27 cellular contexts compared by ENCODE assay signal in genomic region chr4:98921292-98921691, GRCh38. TPM values are rescaled to one million over a fixed set of nuclear protein-coding genes. Genes with fewer than 3 reads are reported as not detected.
DNase-seq lines count a peak whose midpoint lies in the region; ATAC-seq, FAIRE-seq and TF ChIP-seq lines count a peak whose summit lies in the region.
"Had no signal": no experiment of that assay in that cellular context is flagged by ENCODE, and none has a peak within 500 bp of the region (broad histone marks: within the 10 kb centered on the region; RNA-seq: fewer than 3 reads in every experiment).

No MANE protein-coding gene starts in this region.

- H3K9me2 ChIP-seq in OCI-LY7 (ENCODE audit: insufficient read depth, low read length): no peaks in the 10 kb centered on the region

- peak overlapping the region; percentile 25 for H3K4me3 Mint-ChIP-seq in CD4-positive, alpha-beta T cell
- H3K4me3 Mint-ChIP-seq in activated naive CD8-positive, alpha-beta T cell treated with anti-CD3 and anti-CD28 coated beads for 36 hours: no peak overlapping the region

- ATAC-seq in CD4-positive, alpha-beta T cell (ENCODE audit: poor library complexity): no peak
- no peak for ATAC-seq in left cardiac atrium

- no peak overlapping the region for H3K27ac Mint-ChIP-seq in CD4-positive, alpha-beta T cell
- H3K27ac Mint-ChIP-seq in activated naive CD8-positive, alpha-beta T cell treated with anti-CD3 and anti-CD28 coated beads for 36 hours: no peak overlapping the region

- H2AFZ ChIP-seq in OCI-LY7 (ENCODE audit: low read length): no peak overlapping the region

- peak overlapping the region; percentile 31 for H3K4me2 ChIP-seq in OCI-LY7 (ENCODE audit: low read length)

- BruUV-seq in OCI-LY7 (replicated peaks; lab: Mats Ljungman, UMichigan): no TSS peak

- no peaks in the 10 kb centered on the region for H3K9me3 Mint-ChIP-seq in CD4-positive, alpha-beta T cell
- no peaks in the 10 kb centered on the region for H3K9me3 Mint-ChIP-seq in activated naive CD8-positive, alpha-beta T cell treated with anti-CD3 and anti-CD28 coated beads for 36 hours
- H3K9me3 Mint-ChIP-seq: CD8-positive, alpha-beta memory T cell had no signal

- peaks cover 100% of the 10 kb centered on the region for H3K79me2 ChIP-seq in OCI-LY7 (ENCODE audit: insufficient read depth, low read depth, low read length)

- peak; percentile 35 for FAIRE-seq in kidney (lab: Jason Lieb, UNC)
- FAIRE-seq: GM18507 had no signal

- no peaks in the 10 kb centered on the region for H3K27me3 ChIP-seq in CD4-positive, alpha-beta T cell (ENCODE audit: control insufficient read depth, insufficient read depth, low read length)
- H3K27me3 ChIP-seq: Peyer's patch had no signal

- TF ChIP-seq CTCF in CD4-positive, alpha-beta T cell (IDR thresholded peaks at IDR 0.05): no peak
- TF ChIP-seq CTCF in HEK293 (tag by site-specific recombination; IDR thresholded peaks at IDR 0.05): no peak
- TF ChIP-seq CTCF in OCI-LY7 (conservative IDR thresholded peaks at IDR 0.05; ENCODE audit: low read length): no peak
- no peak for TF ChIP-seq CTCF in kidney (IDR thresholded peaks at IDR 0.05; ENCODE audit: borderline replicate concordance, extremely low read depth, insufficient read depth)

- peaks cover 31% of the 10 kb centered on the region for H4K20me1 ChIP-seq in OCI-LY7 (ENCODE audit: insufficient read depth, low read length)

- H3K9ac ChIP-seq in kidney (ENCODE audit: low read length in 2 of 2): no peak overlapping the region

- POLR2A ChIA-PET in CD4-positive, alpha-beta T cell (lab: Charles Lee): no interaction called here
- POLR2A ChIA-PET in HEK293 (lab: Yijun Ruan, JAX) (no interaction called here), OCI-LY7 (lab: Charles Lee) (interaction anchor here (0.6 to 3.8 kb wide), 11 partner anchors 9 to 1004 kb away, joined by 3 to 36 read pairs (median 4); partner anchors contain the start of genes ADH5 and METAP1)

- H3K36me3 ChIP-seq in HEK293 (ENCODE audit: control insufficient read depth in 2 of 2, insufficient read depth in 1 of 2, low read length in 2 of 2) (peaks cover 0 to 8% of the 10 kb centered on the region in 2 experiments; a peak in 2 of 3 replicates), OCI-LY7 (ENCODE audit: insufficient read depth, low read length) (peaks cover 99% of the 10 kb centered on the region), kidney (ENCODE audit: control insufficient read depth in 1 of 2, insufficient read depth in 2 of 2, low read length in 2 of 2) (peaks cover 0 to 9% of the 10 kb centered on the region in 2 donors)
- H3K36me3 ChIP-seq: Peyer's patch had no signal

- in situ Hi-C loops in G401 (cut with HindIII; ENCODE audit: low sequenced_read_pairs): no loop called here

- H3K4me1 ChIP-seq in HEK293 (ENCODE audit: control insufficient read depth, insufficient read depth, low read length): no peaks in the 10 kb centered on the region
- H3K4me1 ChIP-seq in OCI-LY7 (ENCODE audit: insufficient read depth, low read length, poor library complexity, severe bottlenecking): peaks cover 44% of the 10 kb centered on the region
- H3K4me1 ChIP-seq in kidney (ENCODE audit: control insufficient read depth in 1 of 2, insufficient read depth in 1 of 2, low read depth in 1 of 2, low read length in 2 of 2): peaks cover 0 to 3% of the 10 kb centered on the region in 2 donors

- CTCF ChIA-PET in CD4-positive, alpha-beta T cell (lab: Charles Lee): interaction anchor here (1.6 kb wide), 1 partner anchor 74 kb away, joined by 5 read pairs; the partner anchor contains the start of gene METAP1
- CTCF ChIA-PET in HEK293 (lab: Yijun Ruan, JAX) (interaction anchor here (0.6 to 1.1 kb wide), 2 partner anchors 16 to 19 kb away, joined by 3 to 4 read pairs; no protein-coding TSS in a partner anchor), OCI-LY7 (lab: Charles Lee; ENCODE audit: unreplicated experiment) (no interaction called here)

- intact Hi-C loops in CD4-positive, alpha-beta T cell (cut with DNase I, micrococcal nuclease): loop anchor here in 1 of 2 experiments (10.0 kb wide), 2 partner anchors 894 to 974 kb away; partner anchors contain the start of genes DAPP1 and LAMTOR3
- intact Hi-C loops in OCI-LY7 (cut with micrococcal nuclease; ENCODE audit: unreplicated experiment): no loop called here
- intact Hi-C loops in kidney (cut with DNase I): no loop called here
- intact Hi-C loops in left cardiac atrium (cut with DNase I): no loop called here

- H3K36me3 Mint-ChIP-seq in CD4-positive, alpha-beta T cell (ENCODE audit: low read depth): peaks cover 43% of the 10 kb centered on the region
- peaks cover 51% of the 10 kb centered on the region for H3K36me3 Mint-ChIP-seq in activated naive CD8-positive, alpha-beta T cell treated with anti-CD3 and anti-CD28 coated beads for 36 hours

- H3K27ac ChIP-seq in CD4-positive, alpha-beta T cell (ENCODE audit: low read depth, low read length): no peak overlapping the region
- H3K27ac ChIP-seq in HEK293 (ENCODE audit: extremely low read depth, low read depth, low read length) (no peak overlapping the region), OCI-LY7 (ENCODE audit: low read depth, low read length, poor library complexity, severe bottlenecking) (peak overlapping the region; percentile 18), kidney (ENCODE audit: low read depth in 2 of 2, low read length in 2 of 2) (no peak overlapping the region)
- H3K27ac ChIP-seq: 22Rv1, C4-2B, HL-60, Peyer's patch had no signal

- no peaks in the 10 kb centered on the region for H3K9me3 ChIP-seq in CD4-positive, alpha-beta T cell (ENCODE audit: control insufficient read depth, low read length)
- H3K9me3 ChIP-seq in HEK293 (ENCODE audit: control insufficient read depth, insufficient read depth, low read depth, low read length) (no peaks in the 10 kb centered on the region), OCI-LY7 (ENCODE audit: low read length) (peaks cover 21% of the 10 kb centered on the region; the same call in 1 of the 2 replicates), kidney (ENCODE audit: control insufficient read depth in 1 of 2, low read length in 2 of 2) (no peaks in the 10 kb centered on the region)
- H3K9me3 ChIP-seq: Peyer's patch had no signal

- peaks cover 49% of the 10 kb centered on the region for H3K4me1 Mint-ChIP-seq in CD4-positive, alpha-beta T cell (ENCODE audit: low read depth)
- H3K4me1 Mint-ChIP-seq in activated naive CD8-positive, alpha-beta T cell treated with anti-CD3 and anti-CD28 coated beads for 36 hours: peaks cover 36% of the 10 kb centered on the region

- no peak for DNase-seq in CD4-positive, alpha-beta T cell
- DNase-seq in OCI-LY7 (ENCODE audit: low spot score) (peak; percentile 25), kidney (no peak), G401 (ENCODE audit: low spot score) (no peak), left cardiac atrium (no peak), germinal center (ENCODE audit: low spot score) (no peak)
- no peak for DNase-seq in activated naive CD8-positive, alpha-beta T cell treated with anti-CD3 and anti-CD28 coated beads for 36 hours
- DNase-seq: CD8-positive, alpha-beta memory T cell; DMS 273 treated with DMSO at 0.1 percent for 48 hours; GOT3; HCEC 1CT; Kasumi-1; NCI-H1417 treated with DMSO at 0.1 percent for 48 hours; NCI-H1694 treated with DMSO at 0.1 percent for 48 hours; NCI-H2081; NCI-H2227 treated with DMSO at 0.1 percent for 48 hours; NCI-H526 treated with DMSO at 0.1 percent for 48 hours; OCI-M1; Peyer's patch; SHP77 treated with DMSO at 0.1 percent for 48 hours; SW 1271 had no signal

- H3K4me3 ChIP-seq in HEK293 (ENCODE audit: low read depth, low read length): no peak overlapping the region
- peak overlapping the region; percentile 16 for H3K4me3 ChIP-seq in OCI-LY7 (ENCODE audit: low read depth, low read length, poor library complexity, severe bottlenecking)
- no peak overlapping the region for H3K4me3 ChIP-seq in kidney (ENCODE audit: low read length in 2 of 2)
- H3K4me3 ChIP-seq: Peyer's patch had no signal

- H3K27me3 Mint-ChIP-seq in CD4-positive, alpha-beta T cell: no peaks in the 10 kb centered on the region
- H3K27me3 Mint-ChIP-seq in activated naive CD8-positive, alpha-beta T cell treated with anti-CD3 and anti-CD28 coated beads for 36 hours: no peaks in the 10 kb centered on the region
- H3K27me3 Mint-ChIP-seq: B cell; CD8-positive, alpha-beta memory T cell had no signal

TF ChIP-seq in HEK293, 187 proteins besides CTCF, POLR2A, EP300 and RAD21:
- peak; percentile 27; the same call in 1 of the 2 replicates for TF ChIP-seq GLIS1 (tag by site-specific recombination; IDR thresholded peaks at IDR 0.05)
- TF ChIP-seq MYNN (tag by site-specific recombination; IDR thresholded peaks at IDR 0.05; ENCODE audit: borderline replicate concordance): no peak
- TF ChIP-seq ZNF626 (tag by site-specific recombination; IDR thresholded peaks at IDR 0.05): no peak

RNA-seq across cellular contexts. Expression of gene EIF4E, which starts 7.6 kb away (rescaled TPM):
- total RNA-seq in CD4-positive, alpha-beta T cell: 10 to 100 TPM; 47.2 to 49.2 TPM
- total RNA-seq in OCI-LY7 (2014; rRNA removed; shearing (Covaris generic)): 136 and 152 TPM in 2 replicates
- total RNA-seq in OCI-LY7 (2022) (143 and 160 TPM in 2 replicates), kidney (63.2 TPM), left cardiac atrium (10 to 100 TPM; 49.2 to 82.1 TPM)
- 52.3 TPM for polyA plus RNA-seq in kidney (ENCODE audit: insufficient read depth, low read depth, low replicate concordance)
- total RNA-seq in G401 (2014; rRNA removed; shearing (Covaris generic)): 186 and 308 TPM in 2 replicates
- total RNA-seq in activated naive CD8-positive, alpha-beta T cell treated with anti-CD3 and anti-CD28 coated beads for 36 hours: 100 to 1,000 TPM; 179 to 181 TPM
